16 cellular contexts compared by ENCODE assay signal in genomic region chr10:125189162-125189561, GRCh38. TPM values are rescaled to one million over a fixed set of nuclear protein-coding genes. Genes with fewer than 3 reads are reported as not detected.
DNase-seq lines count a peak whose midpoint lies in the region; TF ChIP-seq lines count a peak whose summit lies in the region.
"Had no signal": no experiment of that assay in that cellular context is flagged by ENCODE, and none has a peak within 500 bp of the region (broad histone marks: within the 10 kb centered on the region; RNA-seq: fewer than 3 reads in every experiment).

No MANE protein-coding gene starts in this region.

- H3K27ac ChIP-seq in coronary artery = no peak overlapping the region
- H3K27ac ChIP-seq: BLaER1 treated with 17β-estradiol and CSF1 and Interleukin-3, amounts not matched to agents 10 nM and 100 nM; C4-2B had no signal

- peak; percentile 50 for DNase-seq in coronary artery (ENCODE audit: low spot score)
- DNase-seq in osteocyte (ENCODE audit: extremely low spot score, unreplicated experiment) = peak; percentile 65
- no peak for DNase-seq in stimulated activated CD4-positive, alpha-beta T cell treated with anti-CD3 and anti-CD28 coated beads, Interleukin-2, amount 100 ng/mL, for 48 hours
- no peak for DNase-seq in nucleus accumbens (lab: John Stamatoyannopoulos, UW)
- no peak for DNase-seq in KG1 (lab: John Stamatoyannopoulos, UW)
- DNase-seq: 8988T; ACHN; BE2C; Caco-2; Calu3; CD4-positive, alpha-beta T cell; CD8-positive, alpha-beta T cell; DMS79 treated with DMSO at 0.1 percent for 48 hours; GF-D8 had no signal

- no peak overlapping the region for H3K4me3 ChIP-seq in coronary artery
- H3K4me3 ChIP-seq: BLaER1 treated with 17β-estradiol and CSF1 and Interleukin-3, amounts not matched to agents 10 nM and 100 nM had no signal

- H3K36me3 Mint-ChIP-seq in osteocyte (ENCODE audit: unreplicated experiment) = no peaks in the 10 kb centered on the region
- H3K36me3 Mint-ChIP-seq: CD8-positive, alpha-beta T cell had no signal

- H3K27ac Mint-ChIP-seq in osteocyte (ENCODE audit: unreplicated experiment) = no peak overlapping the region
- H3K27ac Mint-ChIP-seq: CD4-positive, alpha-beta T cell; CD8-positive, alpha-beta T cell had no signal

- H3K9me3 Mint-ChIP-seq in osteocyte (ENCODE audit: unreplicated experiment) = no peaks in the 10 kb centered on the region
- H3K9me3 Mint-ChIP-seq: CD4-positive, alpha-beta T cell; CD8-positive, alpha-beta T cell had no signal

- H3K27me3 Mint-ChIP-seq in osteocyte (ENCODE audit: unreplicated experiment) = peaks cover 37% of the 10 kb centered on the region

- H3K4me3 Mint-ChIP-seq in osteocyte (ENCODE audit: unreplicated experiment) = no peak overlapping the region
- H3K4me3 Mint-ChIP-seq: CD4-positive, alpha-beta T cell; CD8-positive, alpha-beta T cell had no signal

- no peak for TF ChIP-seq CTCF in coronary artery (IDR thresholded peaks at IDR 0.05)
- TF ChIP-seq CTCF in osteocyte (IDR thresholded peaks at IDR 0.05) = no peak

- H3K4me1 Mint-ChIP-seq in osteocyte (ENCODE audit: unreplicated experiment) = no peaks in the 10 kb centered on the region

RNA-seq across cellular contexts. Expression of gene CTBP2, which starts 28.8 kb away (rescaled TPM):
- total RNA-seq in osteocyte = 125 and 127 TPM in 2 replicates

Comparison
In these comparisons a context has a peak if more than half of its experiments do, and no peak if none do; other contexts are left out.
1. DNase-seq: peak in coronary artery (single experiment) and osteocyte (single experiment); none in stimulated activated CD4-positive, alpha-beta T cell treated with anti-CD3 and anti-CD28 coated beads, Interleukin-2, amount 100 ng/mL, for 48 hours (0 of 2), nucleus accumbens (0 of 56) and KG1 (single experiment).